1 cellular context compared by ENCODE assay signal in genomic region chr9:122092611-122093506, GRCh38.
TF ChIP-seq lines count a peak whose summit lies in the region.

Gene TTLL11, minus strand, starts transcription at chr9:122093308. Its CDS starts 160 bp downstream, at chr9:122093148.

TF ChIP-seq in HepG2, 621 proteins besides CTCF, POLR2A, EP300 and RAD21 (continued from another document and continues in another):
- TF ChIP-seq THAP7 (CRISPR knock-in tag; IDR thresholded peaks at IDR 0.05) = no peak
- no peak; the same call in 1 of the 2 replicates for TF ChIP-seq HIVEP1 (CRISPR knock-in tag; IDR thresholded peaks at IDR 0.05)
- TF ChIP-seq ARNT2 (CRISPR knock-in tag; IDR thresholded peaks at IDR 0.05; ENCODE audit: low read depth) = peak; percentile 88; the same call in 1 of the 2 replicates
- TF ChIP-seq ZKSCAN5 (CRISPR knock-in tag; IDR thresholded peaks at IDR 0.05) = no peak
- TF ChIP-seq RELA (CRISPR knock-in tag; IDR thresholded peaks at IDR 0.05) = no peak
- TF ChIP-seq ATM (IDR thresholded peaks at IDR 0.05; ENCODE audit: borderline replicate concordance) = no peak
- no peak for TF ChIP-seq FOXA1 (IDR thresholded peaks at IDR 0.05)
- TF ChIP-seq FOXA1 (CRISPR knock-in tag; IDR thresholded peaks at IDR 0.05) = peak; percentile 49; the same call in 1 of the 2 replicates
- TF ChIP-seq HBP1 (CRISPR knock-in tag; IDR thresholded peaks at IDR 0.05; ENCODE audit: low read depth) = peak; percentile 91
- TF ChIP-seq KDM6A (CRISPR knock-in tag; IDR thresholded peaks at IDR 0.05; ENCODE audit: low read depth) = no peak
- TF ChIP-seq ZNF24 (IDR thresholded peaks at IDR 0.05) = no peak
- TF ChIP-seq ZNF333 (CRISPR knock-in tag; IDR thresholded peaks at IDR 0.05; ENCODE audit: borderline replicate concordance) = no peak
- peak; percentile 31; the same call in 1 of the 2 replicates for TF ChIP-seq ZBTB21 (CRISPR knock-in tag; IDR thresholded peaks at IDR 0.05)
- TF ChIP-seq ZNF776 (CRISPR knock-in tag; IDR thresholded peaks at IDR 0.05) = no peak; the same call in 1 of the 2 replicates
- TF ChIP-seq ZNF777 (CRISPR knock-in tag; IDR thresholded peaks at IDR 0.05) = peak; percentile 50; the same call in 1 of the 2 replicates
- no peak for TF ChIP-seq ZBTB49 (CRISPR knock-in tag; IDR thresholded peaks at IDR 0.05; ENCODE audit: borderline replicate concordance)
- TF ChIP-seq HNRNPL (IDR thresholded peaks at IDR 0.05; ENCODE audit: low read depth, low read length) = no peak
- no peak for TF ChIP-seq KLF15 (CRISPR knock-in tag; IDR thresholded peaks at IDR 0.05; ENCODE audit: borderline replicate concordance)
- no peak for TF ChIP-seq BCLAF1 (IDR thresholded peaks at IDR 0.05)
- TF ChIP-seq TAF1 (CRISPR knock-in tag; IDR thresholded peaks at IDR 0.05) = peak; percentile 51; the same call in 1 of the 2 replicates
- TF ChIP-seq REST (IDR thresholded peaks at IDR 0.05; ENCODE audit: borderline replicate concordance in 1 of 2, low read depth in 1 of 2, low read length in 2 of 2) = peak; percentile 63 to 88
- TF ChIP-seq ZFP36 (IDR thresholded peaks at IDR 0.05; ENCODE audit: borderline replicate concordance, low read depth, low read length, partially characterized antibody) = no peak
- peak; percentile 66; the same call in 1 of the 2 replicates for TF ChIP-seq ZNF614 (CRISPR knock-in tag; IDR thresholded peaks at IDR 0.05; ENCODE audit: borderline replicate concordance)
- TF ChIP-seq SKIL (CRISPR knock-in tag; IDR thresholded peaks at IDR 0.05; ENCODE audit: borderline replicate concordance) = no peak
- no peak for TF ChIP-seq TRIM24 (CRISPR knock-in tag; IDR thresholded peaks at IDR 0.05)
- TF ChIP-seq TSC22D2 (CRISPR knock-in tag; IDR thresholded peaks at IDR 0.05; ENCODE audit: borderline replicate concordance) = no peak
- no peak for TF ChIP-seq RERE (CRISPR knock-in tag; IDR thresholded peaks at IDR 0.05; ENCODE audit: low read depth)
- TF ChIP-seq ZSCAN29 (CRISPR knock-in tag; conservative IDR thresholded peaks at IDR 0.05) = peak; percentile 99
- no peak for TF ChIP-seq FOXM1 (CRISPR knock-in tag; IDR thresholded peaks at IDR 0.05)
- TF ChIP-seq ASH2L (IDR thresholded peaks at IDR 0.05; ENCODE audit: insufficient read length, low read depth, low read length) = peak; percentile 87
- TF ChIP-seq ZNF639 (CRISPR knock-in tag; conservative IDR thresholded peaks at IDR 0.05) = no peak; the same call in 1 of the 2 replicates
- TF ChIP-seq ATF4 (CRISPR knock-in tag; IDR thresholded peaks at IDR 0.05) = no peak
- no peak for TF ChIP-seq ZNF414 (CRISPR knock-in tag; IDR thresholded peaks at IDR 0.05)
